ENCODE assay signal across 7 cellular contexts in the genomic region with DNA sequence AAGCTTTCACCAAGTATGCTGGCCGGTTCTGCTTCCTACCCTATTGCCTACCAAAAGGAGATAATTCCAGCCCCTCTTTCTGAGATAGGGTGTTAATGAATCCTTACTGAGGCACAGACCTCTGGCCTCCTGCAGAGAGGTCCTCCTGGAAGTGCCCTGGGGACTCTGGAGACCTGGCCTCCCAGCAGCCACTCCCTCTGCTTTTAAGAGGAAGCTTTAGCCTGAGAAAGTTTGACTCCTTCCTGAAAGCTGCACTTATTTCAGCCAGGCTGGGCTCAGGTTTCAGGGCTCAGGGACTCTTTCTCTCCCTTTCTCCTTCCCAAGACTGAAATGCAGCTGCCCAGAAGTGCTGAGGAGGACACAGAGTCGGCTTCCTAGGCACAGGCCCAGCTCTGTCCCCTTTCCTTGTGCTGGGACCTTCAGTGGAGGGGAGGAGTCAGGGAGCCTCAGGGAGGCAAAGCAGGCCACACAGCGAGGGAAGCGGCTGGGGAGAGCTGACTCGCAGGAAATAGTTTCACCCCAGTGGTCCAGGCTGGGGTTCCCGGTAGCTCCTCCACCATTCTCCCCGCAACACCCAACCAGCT.
DNase-seq lines count a peak whose midpoint lies in the region; ATAC-seq, FAIRE-seq and TF ChIP-seq lines count a peak whose summit lies in the region.

No MANE protein-coding gene starts in this region.

- peak overlapping the region; percentile 14; the same call in 1 of the 2 replicates for H3K4me3 Mint-ChIP-seq in WTC11

- POLR2A ChIA-PET in WTC11 (lab: Charles Lee) = interaction anchor here (0.9 to 1.5 kb wide), 4 partner anchors 24 to 67 kb away, joined by 3 to 10 read pairs (median 4); no protein-coding TSS in a partner anchor

- CTCF ChIA-PET in WTC11 (lab: Charles Lee) = interaction anchor here (0.8 to 2.5 kb wide), 17 partner anchors 9 to 241 kb away, joined by 3 to 15 read pairs (median 5); no protein-coding TSS in a partner anchor

- no peaks in the 10 kb centered on the region for H3K9me3 ChIP-seq in iPS DF 6.9 (ENCODE audit: control insufficient read depth, insufficient read depth, low read length)
- H3K9me3 ChIP-seq in testis = no peaks in the 10 kb centered on the region
- no peaks in the 10 kb centered on the region for H3K9me3 ChIP-seq in effector memory CD4-positive, alpha-beta T cell (ENCODE audit: control insufficient read depth, low read length)

- TF ChIP-seq CTCF in WTC11 (IDR thresholded peaks at IDR 0.05) (no peak), testis (IDR thresholded peaks at IDR 0.05) (no peak)

- peak overlapping the region; percentile 28 for H3K27ac ChIP-seq in iPS DF 6.9 (ENCODE audit: low read length)
- H3K27ac ChIP-seq in testis = peak overlapping the region in 1 of 2 donors; percentile 28
- no peak overlapping the region for H3K27ac ChIP-seq in effector memory CD4-positive, alpha-beta T cell (ENCODE audit: insufficient read depth, low read length, poor library complexity, severe bottlenecking)

- peaks cover 3% of the 10 kb centered on the region for H3K9me3 Mint-ChIP-seq in WTC11

- TF ChIP-seq POLR2A in testis (IDR thresholded peaks at IDR 0.05) = no peak

- FAIRE-seq in HTR-8/SVneo (lab: Jason Lieb, UNC) = peak; percentile 64

- peak overlapping the region; percentile 84 for H3K27ac Mint-ChIP-seq in WTC11

- H3K4me3 ChIP-seq in iPS DF 6.9 (ENCODE audit: low read length) (no peak overlapping the region), testis (no peak overlapping the region)
- no peak overlapping the region for H3K4me3 ChIP-seq in effector memory CD4-positive, alpha-beta T cell (ENCODE audit: insufficient read depth, low read depth, low read length, poor library complexity, severe bottlenecking)

- H3K27me3 Mint-ChIP-seq in WTC11 (ENCODE audit: low read depth) = no peaks in the 10 kb centered on the region

- no peaks in the 10 kb centered on the region for H3K36me3 ChIP-seq in iPS DF 6.9 (ENCODE audit: control insufficient read depth, insufficient read depth, low read length)
- no peaks in the 10 kb centered on the region for H3K36me3 ChIP-seq in testis (ENCODE audit: low read depth, missing control alignments)
- no peaks in the 10 kb centered on the region for H3K36me3 ChIP-seq in effector memory CD4-positive, alpha-beta T cell (ENCODE audit: control insufficient read depth, insufficient read depth, low read length)

- intact Hi-C loops in testis (cut with DNase I; ENCODE audit: low total_unique reads) = no loop called here

- peaks cover 66% of the 10 kb centered on the region for H3K4me1 Mint-ChIP-seq in WTC11

- DNase-seq in HTR-8/SVneo (ENCODE audit: insufficient read length, low spot score) = peak; percentile 62
- DNase-seq in WTC11 (ENCODE audit: low spot score) = peak; percentile 50
- DNase-seq in iPS DF 6.9 (ENCODE audit: low read depth, low spot score) = no peak
- DNase-seq in testis = peak; percentile 75
- DNase-seq in effector memory CD4-positive, alpha-beta T cell = no peak

- ATAC-seq in WTC11 (peak; percentile 66), GM18498 (IDR thresholded peaks at IDR 0.05; ENCODE audit: unreplicated experiment) (no peak), HG02970 (IDR thresholded peaks at IDR 0.05; ENCODE audit: low FRiP score, unreplicated experiment) (no peak)

- H3K4me1 ChIP-seq in iPS DF 6.9 (ENCODE audit: control insufficient read depth, insufficient read depth, low read length) (peaks cover 16% of the 10 kb centered on the region), testis (peaks cover 37% of the 10 kb centered on the region)
- no peaks in the 10 kb centered on the region for H3K4me1 ChIP-seq in effector memory CD4-positive, alpha-beta T cell (ENCODE audit: control insufficient read depth, insufficient read depth, low read length, poor library complexity, severe bottlenecking)

- peaks cover 6% of the 10 kb centered on the region for H3K36me3 Mint-ChIP-seq in WTC11

- H3K27me3 ChIP-seq in iPS DF 6.9 (ENCODE audit: control insufficient read depth, insufficient read depth, low read length) = no peaks in the 10 kb centered on the region
- no peaks in the 10 kb centered on the region for H3K27me3 ChIP-seq in testis
- no peaks in the 10 kb centered on the region for H3K27me3 ChIP-seq in effector memory CD4-positive, alpha-beta T cell (replicated peaks; ENCODE audit: control insufficient read depth, insufficient read depth, low read length, poor library complexity, severe bottlenecking)

- WGBS in iPS DF 6.9 (ENCODE audit: insufficient coverage, insufficient read length) = no CpG with 5 or more reads among the region's 7 CpGs
- 29 to 54% methylated on average over 7 of the region's 7 CpGs for WGBS in testis, 2 donors

TF ChIP-seq in WTC11, 78 proteins besides CTCF, POLR2A, EP300 and RAD21 (continues in another document):
- TF ChIP-seq FOXJ3 (CRISPR knock-in tag; IDR thresholded peaks at IDR 0.05; ENCODE audit: borderline replicate concordance) = no peak
- no peak for TF ChIP-seq ZBTB21 (CRISPR knock-in tag; IDR thresholded peaks at IDR 0.05; ENCODE audit: borderline replicate concordance)
- TF ChIP-seq ZNF396 (CRISPR knock-in tag; IDR thresholded peaks at IDR 0.05; ENCODE audit: borderline replicate concordance) = no peak
- TF ChIP-seq, protein P1, sequence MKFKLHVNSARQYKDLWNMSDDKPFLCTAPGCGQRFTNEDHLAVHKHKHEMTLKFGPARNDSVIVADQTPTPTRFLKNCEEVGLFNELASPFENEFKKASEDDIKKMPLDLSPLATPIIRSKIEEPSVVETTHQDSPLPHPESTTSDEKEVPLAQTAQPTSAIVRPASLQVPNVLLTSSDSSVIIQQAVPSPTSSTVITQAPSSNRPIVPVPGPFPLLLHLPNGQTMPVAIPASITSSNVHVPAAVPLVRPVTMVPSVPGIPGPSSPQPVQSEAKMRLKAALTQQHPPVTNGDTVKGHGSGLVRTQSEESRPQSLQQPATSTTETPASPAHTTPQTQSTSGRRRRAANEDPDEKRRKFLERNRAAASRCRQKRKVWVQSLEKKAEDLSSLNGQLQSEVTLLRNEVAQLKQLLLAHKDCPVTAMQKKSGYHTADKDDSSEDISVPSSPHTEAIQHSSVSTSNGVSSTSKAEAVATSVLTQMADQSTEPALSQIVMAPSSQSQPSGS (CRISPR knock-in tag; IDR thresholded peaks at IDR 0.05; ENCODE audit: borderline replicate concordance, low read depth) = no peak
- TF ChIP-seq, protein P2, sequence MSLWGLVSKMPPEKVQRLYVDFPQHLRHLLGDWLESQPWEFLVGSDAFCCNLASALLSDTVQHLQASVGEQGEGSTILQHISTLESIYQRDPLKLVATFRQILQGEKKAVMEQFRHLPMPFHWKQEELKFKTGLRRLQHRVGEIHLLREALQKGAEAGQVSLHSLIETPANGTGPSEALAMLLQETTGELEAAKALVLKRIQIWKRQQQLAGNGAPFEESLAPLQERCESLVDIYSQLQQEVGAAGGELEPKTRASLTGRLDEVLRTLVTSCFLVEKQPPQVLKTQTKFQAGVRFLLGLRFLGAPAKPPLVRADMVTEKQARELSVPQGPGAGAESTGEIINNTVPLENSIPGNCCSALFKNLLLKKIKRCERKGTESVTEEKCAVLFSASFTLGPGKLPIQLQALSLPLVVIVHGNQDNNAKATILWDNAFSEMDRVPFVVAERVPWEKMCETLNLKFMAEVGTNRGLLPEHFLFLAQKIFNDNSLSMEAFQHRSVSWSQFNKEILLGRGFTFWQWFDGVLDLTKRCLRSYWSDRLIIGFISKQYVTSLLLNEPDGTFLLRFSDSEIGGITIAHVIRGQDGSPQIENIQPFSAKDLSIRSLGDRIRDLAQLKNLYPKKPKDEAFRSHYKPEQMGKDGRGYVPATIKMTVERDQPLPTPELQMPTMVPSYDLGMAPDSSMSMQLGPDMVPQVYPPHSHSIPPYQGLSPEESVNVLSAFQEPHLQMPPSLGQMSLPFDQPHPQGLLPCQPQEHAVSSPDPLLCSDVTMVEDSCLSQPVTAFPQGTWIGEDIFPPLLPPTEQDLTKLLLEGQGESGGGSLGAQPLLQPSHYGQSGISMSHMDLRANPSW (CRISPR knock-in tag; conservative IDR thresholded peaks at IDR 0.05; ENCODE audit: low read depth) = no peak
- TF ChIP-seq, protein P3, sequence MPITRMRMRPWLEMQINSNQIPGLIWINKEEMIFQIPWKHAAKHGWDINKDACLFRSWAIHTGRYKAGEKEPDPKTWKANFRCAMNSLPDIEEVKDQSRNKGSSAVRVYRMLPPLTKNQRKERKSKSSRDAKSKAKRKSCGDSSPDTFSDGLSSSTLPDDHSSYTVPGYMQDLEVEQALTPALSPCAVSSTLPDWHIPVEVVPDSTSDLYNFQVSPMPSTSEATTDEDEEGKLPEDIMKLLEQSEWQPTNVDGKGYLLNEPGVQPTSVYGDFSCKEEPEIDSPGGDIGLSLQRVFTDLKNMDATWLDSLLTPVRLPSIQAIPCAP (CRISPR knock-in tag; IDR thresholded peaks at IDR 0.05) = no peak
- no peak for TF ChIP-seq ZNF138 (CRISPR knock-in tag; conservative IDR thresholded peaks at IDR 0.05)
- TF ChIP-seq JUN (CRISPR knock-in tag; IDR thresholded peaks at IDR 0.05) = no peak
- TF ChIP-seq ATF1 (CRISPR knock-in tag; IDR thresholded peaks at IDR 0.05) = no peak
- no peak for TF ChIP-seq ETV6 (CRISPR knock-in tag; IDR thresholded peaks at IDR 0.05)
- TF ChIP-seq, protein P4, sequence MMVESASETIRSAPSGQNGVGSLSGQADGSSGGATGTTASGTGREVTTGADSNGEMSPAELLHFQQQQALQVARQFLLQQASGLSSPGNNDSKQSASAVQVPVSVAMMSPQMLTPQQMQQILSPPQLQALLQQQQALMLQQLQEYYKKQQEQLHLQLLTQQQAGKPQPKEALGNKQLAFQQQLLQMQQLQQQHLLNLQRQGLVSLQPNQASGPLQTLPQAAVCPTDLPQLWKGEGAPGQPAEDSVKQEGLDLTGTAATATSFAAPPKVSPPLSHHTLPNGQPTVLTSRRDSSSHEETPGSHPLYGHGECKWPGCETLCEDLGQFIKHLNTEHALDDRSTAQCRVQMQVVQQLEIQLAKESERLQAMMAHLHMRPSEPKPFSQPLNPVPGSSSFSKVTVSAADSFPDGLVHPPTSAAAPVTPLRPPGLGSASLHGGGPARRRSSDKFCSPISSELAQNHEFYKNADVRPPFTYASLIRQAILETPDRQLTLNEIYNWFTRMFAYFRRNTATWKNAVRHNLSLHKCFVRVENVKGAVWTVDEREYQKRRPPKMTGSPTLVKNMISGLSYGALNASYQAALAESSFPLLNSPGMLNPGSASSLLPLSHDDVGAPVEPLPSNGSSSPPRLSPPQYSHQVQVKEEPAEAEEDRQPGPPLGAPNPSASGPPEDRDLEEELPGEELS (CRISPR knock-in tag; IDR thresholded peaks at IDR 0.05) = no peak
- no peak for TF ChIP-seq CREB1 (CRISPR knock-in tag; IDR thresholded peaks at IDR 0.05)
- TF ChIP-seq, protein P5, sequence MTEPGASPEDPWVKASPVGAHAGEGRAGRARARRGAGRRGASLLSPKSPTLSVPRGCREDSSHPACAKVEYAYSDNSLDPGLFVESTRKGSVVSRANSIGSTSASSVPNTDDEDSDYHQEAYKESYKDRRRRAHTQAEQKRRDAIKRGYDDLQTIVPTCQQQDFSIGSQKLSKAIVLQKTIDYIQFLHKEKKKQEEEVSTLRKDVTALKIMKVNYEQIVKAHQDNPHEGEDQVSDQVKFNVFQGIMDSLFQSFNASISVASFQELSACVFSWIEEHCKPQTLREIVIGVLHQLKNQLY (CRISPR knock-in tag; IDR thresholded peaks at IDR 0.05) = no peak

Comparison
In these comparisons a context has a peak if more than half of its experiments do, and no peak if none do; other contexts are left out.
1. DNase-seq: peak in HTR-8/SVneo (single experiment), WTC11 (single experiment) and testis (single experiment); none in iPS DF 6.9 (single experiment) and effector memory CD4-positive, alpha-beta T cell (0 of 3).